8 cellular contexts compared by ENCODE assay signal in the genomic region with DNA sequence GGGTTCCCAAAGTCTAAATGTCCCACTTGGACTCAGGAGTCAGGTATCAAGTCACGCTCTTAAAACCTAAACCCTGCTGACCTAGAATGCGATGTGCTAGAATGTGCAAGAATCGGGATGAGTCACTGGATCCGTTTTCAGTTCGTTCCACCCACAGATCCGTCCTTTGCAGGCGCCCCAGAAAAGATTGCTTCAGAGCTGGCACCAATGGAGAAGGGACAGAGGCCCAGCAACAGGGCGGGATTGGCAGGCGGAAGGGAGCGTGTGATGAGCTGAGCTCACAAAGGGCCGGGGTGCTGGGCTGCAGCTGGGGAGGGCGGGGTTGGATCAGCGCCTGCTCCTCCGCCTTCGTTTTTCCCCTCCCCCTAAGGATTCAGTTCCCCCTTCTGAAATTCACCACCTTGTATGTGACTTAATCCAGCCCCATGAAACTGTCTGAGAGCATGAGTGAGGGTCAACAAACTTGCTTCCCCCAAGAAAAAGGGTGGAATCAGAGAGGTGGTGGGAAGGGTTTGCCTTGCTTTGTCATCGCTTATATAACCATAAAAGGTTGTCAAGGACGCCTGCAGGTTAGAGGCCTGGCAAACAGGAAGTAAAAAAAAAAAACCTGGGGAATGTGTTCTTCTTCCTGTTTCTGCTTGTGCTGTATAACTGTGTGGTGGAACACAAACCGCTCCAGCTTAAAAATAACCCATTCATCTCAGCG. TPM values are rescaled to one million over a fixed set of nuclear protein-coding genes. Genes with fewer than 3 reads are reported as not detected.
A peak's percentile ranks its signal among the peaks of the same experiment; 100 is the strongest.
DNase-seq lines count a peak whose midpoint lies in the region; ATAC-seq and TF ChIP-seq lines count a peak whose summit lies in the region.

No MANE protein-coding gene starts in this region.

- H3K4me1 ChIP-seq in DND-41 (ENCODE audit: insufficient read depth, low read length) (peaks cover 77% of the 10 kb centered on the region), ovary (ENCODE audit: insufficient read depth) (peaks cover 6% of the 10 kb centered on the region), transverse colon (peaks cover 18 to 71% (median 53%) of the 10 kb centered on the region in 4 donors)

- H3K9ac ChIP-seq in DND-41 (ENCODE audit: low read depth, low read length) = peak overlapping the region; percentile 80

- H3K27ac ChIP-seq in DND-41 (ENCODE audit: low read length) (peak overlapping the region; percentile 100), ovary (peak overlapping the region; percentile 89), transverse colon (peak overlapping the region; percentile 98 to 100 (median 98))

- intact Hi-C loops in ovary (cut with DNase I) (loop anchor here in 2 of 4 donors (10.0 kb wide), 2 partner anchors 872 to 882 kb away; no protein-coding TSS in a partner anchor), transverse colon (cut with DNase I; ENCODE audit: low total_unique reads) (no loop called here)

- TF ChIP-seq POLR2A in ovary (IDR thresholded peaks at IDR 0.05) = peak; percentile 62
- TF ChIP-seq POLR2A in transverse colon (IDR thresholded peaks at IDR 0.05) = peak; percentile 65

- peak overlapping the region; percentile 96 for H3K4me3 Mint-ChIP-seq in activated T-helper 17 cell treated with anti-CD3 and anti-CD28 coated beads, Interleukin-2, amount 50 U/mL, for 72 hours

- peak overlapping the region; percentile 100 for H3K27ac Mint-ChIP-seq in activated T-helper 17 cell treated with anti-CD3 and anti-CD28 coated beads, Interleukin-2, amount 50 U/mL, for 72 hours

- DNase-seq in DND-41 = peak; percentile 98
- DNase-seq in M059J (ENCODE audit: low read depth) = peak; percentile 99
- peak; percentile 79 for DNase-seq in germinal center (ENCODE audit: low spot score)
- DNase-seq in ovary = peak; percentile 92 to 96 (median 95)
- DNase-seq in transverse colon = peak; percentile 97
- no peak for DNase-seq in effector CD8-positive, alpha-beta T cell (lab: John Stamatoyannopoulos, UW)

- peaks cover 60% of the 10 kb centered on the region for H3K4me1 Mint-ChIP-seq in activated T-helper 17 cell treated with anti-CD3 and anti-CD28 coated beads, Interleukin-2, amount 50 U/mL, for 72 hours

- no peaks in the 10 kb centered on the region for H3K9me3 ChIP-seq in DND-41 (ENCODE audit: insufficient read depth, low read length, severe bottlenecking)
- H3K9me3 ChIP-seq in ovary = peaks cover 0 to 10% of the 10 kb centered on the region in 2 donors
- H3K9me3 ChIP-seq in transverse colon = no peaks in the 10 kb centered on the region

- H3K27me3 Mint-ChIP-seq in activated T-helper 17 cell treated with anti-CD3 and anti-CD28 coated beads, Interleukin-2, amount 50 U/mL, for 72 hours = no peaks in the 10 kb centered on the region

- TF ChIP-seq EP300 in ovary (IDR thresholded peaks at IDR 0.05) (peak; percentile 83), transverse colon (IDR thresholded peaks at IDR 0.05; ENCODE audit: low read depth) (peak; percentile 84)

- H4K20me1 ChIP-seq in DND-41 (ENCODE audit: insufficient read depth, low read length) = peaks cover 20% of the 10 kb centered on the region

- no peaks in the 10 kb centered on the region for H3K9me3 Mint-ChIP-seq in activated T-helper 17 cell treated with anti-CD3 and anti-CD28 coated beads, Interleukin-2, amount 50 U/mL, for 72 hours

- H3K36me3 ChIP-seq in DND-41 (ENCODE audit: insufficient read depth, low read length) (peaks cover 21% of the 10 kb centered on the region), ovary (peaks cover 4% of the 10 kb centered on the region), transverse colon (peaks cover 0 to 8% (median 2%) of the 10 kb centered on the region in 4 donors)

- peak overlapping the region; percentile 69 for H2AFZ ChIP-seq in DND-41 (ENCODE audit: low read depth, low read length)

- H3K36me3 Mint-ChIP-seq in activated T-helper 17 cell treated with anti-CD3 and anti-CD28 coated beads, Interleukin-2, amount 50 U/mL, for 72 hours (ENCODE audit: low read depth) = peaks cover 91% of the 10 kb centered on the region

- H3K79me2 ChIP-seq in DND-41 (ENCODE audit: insufficient read depth, low read length) = peaks cover 35% of the 10 kb centered on the region

- H3K27me3 ChIP-seq in DND-41 (ENCODE audit: insufficient read depth, low read length, poor library complexity) (no peaks in the 10 kb centered on the region), ovary (no peaks in the 10 kb centered on the region), transverse colon (no peaks in the 10 kb centered on the region)

- in situ Hi-C loops in transverse colon (cut with MboI; ENCODE audit: low pct_ligation_motif_present in 1 of 4, low pct_unique_long_range_greater_than_20kb in 1 of 4, low sequenced_read_pairs in 3 of 4) = no loop called here

- TF ChIP-seq CTCF in DND-41 (IDR thresholded peaks at IDR 0.05; ENCODE audit: borderline replicate concordance, extremely low read depth, low read length, poor library complexity, severe bottlenecking) (no peak), ovary (IDR thresholded peaks at IDR 0.05) (no peak), transverse colon (IDR thresholded peaks at IDR 0.05) (no peak)

- peak overlapping the region; percentile 25 to 73; a peak in 3 of 4 replicates for H3K4me3 ChIP-seq in DND-41 (ENCODE audit: low read depth in 1 of 2, low read length in 2 of 2)
- H3K4me3 ChIP-seq in ovary = peak overlapping the region; percentile 30
- H3K4me3 ChIP-seq in transverse colon = peak overlapping the region in 3 of 4 donors; percentile 19 to 80 (median 77)

- WGBS in ovary, 3 donors = 1% methylated on average over 19 of the region's 19 CpGs
- 0 to 1% methylated on average over 2 to 19 of the region's 19 CpGs for WGBS in transverse colon (ENCODE audit: low coverage in 1 of 2), 2 donors

- peak overlapping the region; percentile 77 for H3K4me2 ChIP-seq in DND-41 (ENCODE audit: insufficient read depth, low read length)

- peak; percentile 88 for ATAC-seq in DND-41 (ENCODE audit: insufficient read depth, low read depth)
- peak; percentile 50 for ATAC-seq in GM21825 (IDR thresholded peaks at IDR 0.05; ENCODE audit: unreplicated experiment)
- peak; percentile 65 for ATAC-seq in activated T-helper 17 cell treated with anti-CD3 and anti-CD28 coated beads, Interleukin-2, amount 50 U/mL, for 72 hours (replicated peaks)

RNA-seq across cellular contexts. Expression of gene UBC, which starts 2.8 kb away (rescaled TPM):
- total RNA-seq in M059J (2014; rRNA removed; shearing (Covaris generic)) = 1,164 and 1,374 TPM in 2 replicates
- 1,000 to 10,000 TPM in 1 of 2 donors, 100 to 1,000 TPM in 1; 955 to 1,030 TPM for total RNA-seq in activated T-helper 17 cell treated with anti-CD3 and anti-CD28 coated beads, Interleukin-2, amount 50 U/mL, for 72 hours
- total RNA-seq in ovary (1,000 to 10,000 TPM in 2 of 7 donors, 100 to 1,000 TPM in 5; 775 to 1,271 (median 837) TPM), transverse colon (1,000 to 10,000 TPM; 1,242 to 1,580 (median 1,406) TPM)
- polyA plus RNA-seq in ovary = 1,000 to 10,000 TPM in 1 of 2 donors, 100 to 1,000 TPM in 1; 808 to 1,330 TPM

RNA-seq across cellular contexts. Expression of gene SCARB1, which starts 53.6 kb away (rescaled TPM):
- 35.6 and 38.0 TPM in 2 replicates for total RNA-seq in M059J (2014; rRNA removed; shearing (Covaris generic))
- total RNA-seq in activated T-helper 17 cell treated with anti-CD3 and anti-CD28 coated beads, Interleukin-2, amount 50 U/mL, for 72 hours = 10 to 100 TPM; 17.9 to 20.9 TPM
- total RNA-seq in ovary (100 to 1,000 TPM in 3 of 7 donors, 10 to 100 TPM in 4; 20.8 to 155 (median 81.7) TPM), transverse colon (100 to 1,000 TPM in 1 of 4 donors, 10 to 100 TPM in 3; 33.7 to 252 (median 43.6) TPM)
- polyA plus RNA-seq in ovary = 1,000 to 10,000 TPM in 1 of 2 donors, 10 to 100 TPM in 1; 59.4 to 1,262 TPM
